In genomic region chr1:2530501-2531361, GRCh38 we compare ENCODE assay signal across 8 cellular contexts. TPM values are rescaled to one million over a fixed set of nuclear protein-coding genes. Genes with fewer than 3 reads are reported as not detected.
DNase-seq lines count a peak whose midpoint lies in the region; ATAC-seq and TF ChIP-seq lines count a peak whose summit lies in the region.

No MANE protein-coding gene starts in this region.

- H3K36me3 ChIP-seq in CD4-positive, CD25-positive, alpha-beta regulatory T cell (ENCODE audit: control insufficient read depth, insufficient read depth, low read length): no peaks in the 10 kb centered on the region
- H3K36me3 ChIP-seq in mucosa of rectum (ENCODE audit: control insufficient read depth in 2 of 2, insufficient read depth in 2 of 2, low read length in 2 of 2) (no peaks in the 10 kb centered on the region), OCI-LY7 (ENCODE audit: insufficient read depth, low read length) (no peaks in the 10 kb centered on the region)

- no peak overlapping the region for H3K23ac ChIP-seq in H9 (ENCODE audit: insufficient read length, low read depth, low read length)

- H3K4me1 ChIP-seq in CD4-positive, CD25-positive, alpha-beta regulatory T cell (ENCODE audit: control insufficient read depth, insufficient read depth, low read length, poor library complexity, severe bottlenecking): peaks cover 35% of the 10 kb centered on the region
- no peaks in the 10 kb centered on the region; the same call in 1 of the 2 replicates for H3K4me1 ChIP-seq in H9 (ENCODE audit: insufficient read depth, low read length)
- H3K4me1 ChIP-seq in mucosa of rectum (ENCODE audit: control insufficient read depth in 2 of 2, insufficient read depth in 2 of 2, low read length in 2 of 2): peaks cover 40 to 42% of the 10 kb centered on the region in 2 donors
- peaks cover 6% of the 10 kb centered on the region for H3K4me1 ChIP-seq in OCI-LY7 (ENCODE audit: insufficient read depth, low read length, poor library complexity, severe bottlenecking)

- intact Hi-C loops in OCI-LY7 (cut with micrococcal nuclease; ENCODE audit: unreplicated experiment): no loop called here
- intact Hi-C loops in activated CD4-positive, alpha-beta memory T cell treated with anti-CD3 and anti-CD28 coated beads for 36 hours (cut with micrococcal nuclease): no loop called here

- H3K27ac Mint-ChIP-seq in CD4-positive, CD25-positive, alpha-beta regulatory T cell: no peak overlapping the region
- H3K27ac Mint-ChIP-seq in H9 (no peak overlapping the region), glutamatergic neuron (ENCODE audit: unreplicated experiment) (no peak overlapping the region)
- no peak overlapping the region for H3K27ac Mint-ChIP-seq in activated CD4-positive, alpha-beta memory T cell treated with anti-CD3 and anti-CD28 coated beads for 36 hours

- H3K79me2 ChIP-seq in H9 (ENCODE audit: insufficient read depth, low read length) (no peaks in the 10 kb centered on the region), OCI-LY7 (ENCODE audit: insufficient read depth, low read depth, low read length) (peaks cover 3% of the 10 kb centered on the region)

- no peak overlapping the region for H2AFZ ChIP-seq in H9 (ENCODE audit: low read length)
- H2AFZ ChIP-seq in OCI-LY7 (ENCODE audit: low read length): no peak overlapping the region

- no peak overlapping the region for H3T11ph ChIP-seq in H9 (ENCODE audit: low read length)

- H3K79me1 ChIP-seq in H9 (ENCODE audit: insufficient read depth, low read depth, low read length, poor library complexity, severe bottlenecking): no peaks in the 10 kb centered on the region

- CTCF ChIA-PET in OCI-LY7 (lab: Charles Lee; ENCODE audit: unreplicated experiment): no interaction called here
- CTCF ChIA-PET in activated CD4-positive, alpha-beta memory T cell treated with anti-CD3 and anti-CD28 coated beads for 36 hours (lab: Charles Lee): interaction anchor here (0.7 to 1.4 kb wide), 3 partner anchors 9 to 23 kb away, joined by 3 to 5 read pairs (median 3); no protein-coding TSS in a partner anchor

- no peak for ATAC-seq in CD4-positive, CD25-positive, alpha-beta regulatory T cell (ENCODE audit: low read depth in 2 of 2)

- H3K56ac ChIP-seq in H9 (ENCODE audit: insufficient read length, low read depth, low read length): no peak overlapping the region

- DNase-seq in CD4-positive, CD25-positive, alpha-beta regulatory T cell: no peak
- no peak for DNase-seq in H9
- DNase-seq in anterior cingulate cortex (lab: John Stamatoyannopoulos, UW): peak in 46 of 58 donors; percentile 16 to 81 (median 52)
- no peak for DNase-seq in OCI-LY7 (ENCODE audit: low spot score)
- no peak for DNase-seq in glutamatergic neuron
- no peak for DNase-seq in activated CD4-positive, alpha-beta memory T cell treated with anti-CD3 and anti-CD28 coated beads for 36 hours
- no peak for DNase-seq in stimulated activated CD8-positive, alpha-beta memory T cell treated with anti-CD3 and anti-CD28 coated beads, Interleukin-4, amount 100 ng/mL, for 48 hours

- no peak overlapping the region for H3K14ac ChIP-seq in H9 (ENCODE audit: insufficient read depth, low read length)

- no peak overlapping the region for H3K9ac ChIP-seq in H9 (ENCODE audit: extremely low read depth, insufficient read length, low read length)
- H3K9ac ChIP-seq in mucosa of rectum (ENCODE audit: low read depth in 1 of 2, low read length in 2 of 2): no peak overlapping the region

- H4K91ac ChIP-seq in H9 (ENCODE audit: insufficient read length, low read depth, low read length): no peak overlapping the region

- no peak overlapping the region for H3K4me3 ChIP-seq in CD4-positive, CD25-positive, alpha-beta regulatory T cell (ENCODE audit: low read depth, low read length)
- peak overlapping the region in 1 of 2 donors; percentile 20 for H3K4me3 ChIP-seq in mucosa of rectum (ENCODE audit: low read length in 2 of 2)
- H3K4me3 ChIP-seq in OCI-LY7 (ENCODE audit: low read depth, low read length, poor library complexity, severe bottlenecking): no peak overlapping the region

- H3K9me3 ChIP-seq in CD4-positive, CD25-positive, alpha-beta regulatory T cell (ENCODE audit: control insufficient read depth in 2 of 2, low read length in 2 of 2): no peaks in the 10 kb centered on the region
- H3K9me3 ChIP-seq in H9 (ENCODE audit: control insufficient read depth, low read depth, low read length) (no peaks in the 10 kb centered on the region), mucosa of rectum (ENCODE audit: control insufficient read depth in 2 of 2, low read length in 2 of 2) (no peaks in the 10 kb centered on the region), OCI-LY7 (ENCODE audit: low read length) (no peaks in the 10 kb centered on the region)

- no peak overlapping the region for H2BK12ac ChIP-seq in H9 (ENCODE audit: insufficient read length, low read depth, low read length)

- H2BK20ac ChIP-seq in H9 (ENCODE audit: low read depth, low read length, poor library complexity, severe bottlenecking): no peak overlapping the region

- H3K27me3 ChIP-seq in CD4-positive, CD25-positive, alpha-beta regulatory T cell (ENCODE audit: control insufficient read depth, insufficient read depth, low read length): peaks cover 3% of the 10 kb centered on the region
- H3K27me3 ChIP-seq in H9 (ENCODE audit: insufficient read depth, low read length) (peaks cover 40% of the 10 kb centered on the region; the same call in 1 of the 2 replicates), mucosa of rectum (ENCODE audit: control insufficient read depth in 2 of 2, insufficient read depth in 2 of 2, low read length in 2 of 2) (peaks cover 7 to 14% of the 10 kb centered on the region in 2 donors)

- no peak overlapping the region for H3K27ac ChIP-seq in CD4-positive, CD25-positive, alpha-beta regulatory T cell (ENCODE audit: insufficient read depth, low read length, poor library complexity, severe bottlenecking)
- H3K27ac ChIP-seq in H9 (ENCODE audit: insufficient read length, low read depth, low read length) (no peak overlapping the region), mucosa of rectum (ENCODE audit: low read depth in 2 of 2, low read length in 2 of 2) (peak overlapping the region; percentile 42 to 75), OCI-LY7 (ENCODE audit: low read depth, low read length, poor library complexity, severe bottlenecking) (no peak overlapping the region)

- H3K4ac ChIP-seq in H9 (ENCODE audit: low read depth, low read length): no peak overlapping the region

- TF ChIP-seq CTCF in H9 (conservative IDR thresholded peaks at IDR 0.05) (no peak), OCI-LY7 (conservative IDR thresholded peaks at IDR 0.05; ENCODE audit: low read length) (no peak), glutamatergic neuron (IDR thresholded peaks at IDR 0.05; ENCODE audit: partially characterized antibody, unreplicated experiment) (no peak)

- no peaks in the 10 kb centered on the region for H3K9me3 Mint-ChIP-seq in CD4-positive, CD25-positive, alpha-beta regulatory T cell
- H3K9me3 Mint-ChIP-seq in H9: no peaks in the 10 kb centered on the region; a peak in 1 of 5 replicates
- no peaks in the 10 kb centered on the region for H3K9me3 Mint-ChIP-seq in glutamatergic neuron (ENCODE audit: unreplicated experiment)
- H3K9me3 Mint-ChIP-seq in activated CD4-positive, alpha-beta memory T cell treated with anti-CD3 and anti-CD28 coated beads for 36 hours: no peaks in the 10 kb centered on the region

- H2AK5ac ChIP-seq in H9 (ENCODE audit: insufficient read length, low read length): no peak overlapping the region

- H3K4me3 Mint-ChIP-seq in CD4-positive, CD25-positive, alpha-beta regulatory T cell: peak overlapping the region; percentile 56 to 74 (median 62)
- H3K4me3 Mint-ChIP-seq in H9: no peak overlapping the region; a peak in 1 of 5 replicates
- no peak overlapping the region for H3K4me3 Mint-ChIP-seq in glutamatergic neuron (ENCODE audit: unreplicated experiment)
- no peak overlapping the region for H3K4me3 Mint-ChIP-seq in activated CD4-positive, alpha-beta memory T cell treated with anti-CD3 and anti-CD28 coated beads for 36 hours

- no peak overlapping the region for H2BK15ac ChIP-seq in H9 (ENCODE audit: low read depth, low read length)

- H4K5ac ChIP-seq in H9 (ENCODE audit: insufficient read length, low read depth, low read length): no peak overlapping the region

- peaks cover 53% of the 10 kb centered on the region for H3K27me3 Mint-ChIP-seq in CD4-positive, CD25-positive, alpha-beta regulatory T cell
- peaks cover 87% of the 10 kb centered on the region for H3K27me3 Mint-ChIP-seq in H9 (ENCODE audit: low read depth)
- H3K27me3 Mint-ChIP-seq in glutamatergic neuron (ENCODE audit: unreplicated experiment): peaks cover 17% of the 10 kb centered on the region
- peaks cover 9% of the 10 kb centered on the region for H3K27me3 Mint-ChIP-seq in activated CD4-positive, alpha-beta memory T cell treated with anti-CD3 and anti-CD28 coated beads for 36 hours

- H4K8ac ChIP-seq in H9 (replicated peaks; ENCODE audit: insufficient read length, low read depth, low read length): no peak overlapping the region

- WGBS in H9 (ENCODE audit: extremely low coverage, insufficient read length, low lambda C conversion rate): no CpG with 5 or more reads among the region's 31 CpGs

- POLR2A ChIA-PET in OCI-LY7 (lab: Charles Lee): no interaction called here
- POLR2A ChIA-PET in activated CD4-positive, alpha-beta memory T cell treated with anti-CD3 and anti-CD28 coated beads for 36 hours (lab: Charles Lee): interaction anchor here (1.0 to 3.4 kb wide), 4 partner anchors 14 to 57 kb away, joined by 3 to 16 read pairs (median 4); no protein-coding TSS in a partner anchor

- H2BK120ac ChIP-seq in H9 (ENCODE audit: low read depth, low read length, poor library complexity, severe bottlenecking): no peak overlapping the region

- H4K20me1 ChIP-seq in H9 (ENCODE audit: control insufficient read depth, insufficient read depth, insufficient read length) (peaks cover 3% of the 10 kb centered on the region), OCI-LY7 (ENCODE audit: insufficient read depth, low read length) (peaks cover under 1% of the 10 kb centered on the region; the same call in 1 of the 2 replicates)

- no peaks in the 10 kb centered on the region for H3K9me2 ChIP-seq in OCI-LY7 (ENCODE audit: insufficient read depth, low read length)

- H2BK5ac ChIP-seq in H9 (ENCODE audit: insufficient read length, low read length): no peak overlapping the region

- no peak overlapping the region for H3K18ac ChIP-seq in H9 (ENCODE audit: insufficient read length, low read depth, low read length)

- H3K36me3 Mint-ChIP-seq in CD4-positive, CD25-positive, alpha-beta regulatory T cell: no peaks in the 10 kb centered on the region
- no peaks in the 10 kb centered on the region; a peak in 1 of 7 replicates for H3K36me3 Mint-ChIP-seq in H9 (ENCODE audit: insufficient read depth in 1 of 3, low read depth in 3 of 3)
- H3K36me3 Mint-ChIP-seq in glutamatergic neuron (ENCODE audit: unreplicated experiment): no peaks in the 10 kb centered on the region
- no peaks in the 10 kb centered on the region for H3K36me3 Mint-ChIP-seq in activated CD4-positive, alpha-beta memory T cell treated with anti-CD3 and anti-CD28 coated beads for 36 hours

- peaks cover 0 to 28% (median 5%) of the 10 kb centered on the region in 4 donors for H3K4me1 Mint-ChIP-seq in CD4-positive, CD25-positive, alpha-beta regulatory T cell
- H3K4me1 Mint-ChIP-seq in H9: peaks cover 19 to 24% of the 10 kb centered on the region in 2 experiments
- H3K4me1 Mint-ChIP-seq in glutamatergic neuron (ENCODE audit: low read depth, unreplicated experiment): peaks cover 14% of the 10 kb centered on the region
- H3K4me1 Mint-ChIP-seq in activated CD4-positive, alpha-beta memory T cell treated with anti-CD3 and anti-CD28 coated beads for 36 hours (ENCODE audit: low read depth): peaks cover 17% of the 10 kb centered on the region

- H3K4me2 ChIP-seq in H9 (ENCODE audit: insufficient read depth, insufficient read length, low read length): peak overlapping the region; percentile 35
- H3K4me2 ChIP-seq in OCI-LY7 (ENCODE audit: low read length): no peak overlapping the region

- no TSS peak for BruUV-seq in OCI-LY7 (replicated peaks; lab: Mats Ljungman, UMichigan)

- H3K23me2 ChIP-seq in H9 (ENCODE audit: insufficient read length, low read depth, low read length, poor library complexity, severe bottlenecking): peaks cover 6% of the 10 kb centered on the region

RNA-seq across cellular contexts. Expression of gene HES5, which starts 0.7 kb away (rescaled TPM):
- total RNA-seq in CD4-positive, CD25-positive, alpha-beta regulatory T cell: not detected
- not detected for polyA plus RNA-seq in CD4-positive, CD25-positive, alpha-beta regulatory T cell
- total RNA-seq in H9 (2021): not detected in 2 replicates
- total RNA-seq in OCI-LY7 (2014; rRNA removed; shearing (Covaris generic)): not detected in 2 replicates
- total RNA-seq in OCI-LY7 (2022): not detected in 2 replicates
- total RNA-seq in glutamatergic neuron (ENCODE audit: unreplicated experiment): 21.2 TPM
- under 1 TPM in 1 of 2 experiments, not detected in 1; 0.17 TPM for total RNA-seq in activated CD4-positive, alpha-beta memory T cell treated with anti-CD3 and anti-CD28 coated beads for 36 hours

RNA-seq across cellular contexts. Expression of gene PANK4, which starts 4.3 kb away (rescaled TPM):
- total RNA-seq in CD4-positive, CD25-positive, alpha-beta regulatory T cell: 66.6 TPM
- 10 to 100 TPM; 16.8 to 23.7 (median 17.3) TPM for polyA plus RNA-seq in CD4-positive, CD25-positive, alpha-beta regulatory T cell
- total RNA-seq in H9 (2021) (32.2 and 34.8 TPM in 2 replicates), OCI-LY7 (2022) (49.1 and 53.9 TPM in 2 replicates), glutamatergic neuron (ENCODE audit: unreplicated experiment) (58.5 TPM)
- total RNA-seq in OCI-LY7 (2014; rRNA removed; shearing (Covaris generic)): 43.6 and 55.9 TPM in 2 replicates
- 10 to 100 TPM; 42.6 to 45.1 TPM for total RNA-seq in activated CD4-positive, alpha-beta memory T cell treated with anti-CD3 and anti-CD28 coated beads for 36 hours

RNA-seq across cellular contexts. Expression of gene TNFRSF14, which starts 25.4 kb away (rescaled TPM):
- total RNA-seq in CD4-positive, CD25-positive, alpha-beta regulatory T cell: 235 TPM
- 10 to 100 TPM; 57.3 to 75.8 (median 73.8) TPM for polyA plus RNA-seq in CD4-positive, CD25-positive, alpha-beta regulatory T cell
- total RNA-seq in H9 (2021): 0.29 and 0.57 TPM in 2 replicates
- total RNA-seq in OCI-LY7 (2014; rRNA removed; shearing (Covaris generic)): 15.0 and 18.5 TPM in 2 replicates
- total RNA-seq in OCI-LY7 (2022): 15.7 and 18.9 TPM in 2 replicates
- total RNA-seq in glutamatergic neuron (ENCODE audit: unreplicated experiment): 1.2 TPM
- 100 to 1,000 TPM; 145 to 152 TPM for total RNA-seq in activated CD4-positive, alpha-beta memory T cell treated with anti-CD3 and anti-CD28 coated beads for 36 hours

RNA-seq across cellular contexts. Expression of gene PLCH2, which starts 54.6 kb away (rescaled TPM):
- 43.4 TPM for total RNA-seq in CD4-positive, CD25-positive, alpha-beta regulatory T cell
- 1 to 10 TPM in 3 of 4 donors, under 1 TPM in 1; 0.35 to 2.8 (median 1.1) TPM for polyA plus RNA-seq in CD4-positive, CD25-positive, alpha-beta regulatory T cell
- total RNA-seq in H9 (2021) (0.09 and 0.18 TPM in 2 replicates), OCI-LY7 (2022) (1.0 and 1.4 TPM in 2 replicates), glutamatergic neuron (ENCODE audit: unreplicated experiment) (61.4 TPM)
- total RNA-seq in OCI-LY7 (2014; rRNA removed; shearing (Covaris generic)): 1.8 and 2.2 TPM in 2 replicates
- 10 to 100 TPM in 1 of 2 experiments, 1 to 10 TPM in 1; 8.9 to 10.3 TPM for total RNA-seq in activated CD4-positive, alpha-beta memory T cell treated with anti-CD3 and anti-CD28 coated beads for 36 hours

RNA-seq across cellular contexts. Expression of gene PRXL2B, which starts 55.8 kb away (rescaled TPM):
- total RNA-seq in CD4-positive, CD25-positive, alpha-beta regulatory T cell: 24.5 TPM
- polyA plus RNA-seq in CD4-positive, CD25-positive, alpha-beta regulatory T cell: 10 to 100 TPM; 24.7 to 31.1 (median 27.2) TPM
- total RNA-seq in H9 (2021): 40.7 and 49.6 TPM in 2 replicates
- total RNA-seq in OCI-LY7 (2014; rRNA removed; shearing (Covaris generic)): 7.0 and 10.4 TPM in 2 replicates
- total RNA-seq in OCI-LY7 (2022): 4.8 and 5.2 TPM in 2 replicates
- total RNA-seq in glutamatergic neuron (ENCODE audit: unreplicated experiment): 46.1 TPM
- 10 to 100 TPM; 28.2 to 34.6 TPM for total RNA-seq in activated CD4-positive, alpha-beta memory T cell treated with anti-CD3 and anti-CD28 coated beads for 36 hours

Comparison
In these comparisons a context has a peak if more than half of its experiments do, and no peak if none do; other contexts are left out.
1. DNase-seq: peak in anterior cingulate cortex (46 of 58); none in CD4-positive, CD25-positive, alpha-beta regulatory T cell (0 of 3), H9 (single experiment), OCI-LY7 (single experiment), glutamatergic neuron (single experiment), activated CD4-positive, alpha-beta memory T cell treated with anti-CD3 and anti-CD28 coated beads for 36 hours (single experiment) and stimulated activated CD8-positive, alpha-beta memory T cell treated with anti-CD3 and anti-CD28 coated beads, Interleukin-4, amount 100 ng/mL, for 48 hours (single experiment).
2. H3K27ac ChIP-seq: peak in mucosa of rectum (2 of 2); none in CD4-positive, CD25-positive, alpha-beta regulatory T cell (single experiment), H9 (single experiment) and OCI-LY7 (single experiment).
3. H3K4me3 Mint-ChIP-seq: peak in CD4-positive, CD25-positive, alpha-beta regulatory T cell (4 of 4); none in H9 (0 of 2), glutamatergic neuron (single experiment) and activated CD4-positive, alpha-beta memory T cell treated with anti-CD3 and anti-CD28 coated beads for 36 hours (single experiment).
4. RNA of gene HES5, which starts 0.7 kb away (total RNA-seq): 21.2 TPM in glutamatergic neuron (single experiment); 0.17 TPM in activated CD4-positive, alpha-beta memory T cell treated with anti-CD3 and anti-CD28 coated beads for 36 hours, not detected in H9, not detected in CD4-positive, CD25-positive, alpha-beta regulatory T cell (single experiment) and not detected in OCI-LY7; every median in the first group is over 10 times any median in the second.
5. RNA of gene TNFRSF14, which starts 25.4 kb away (total RNA-seq): 235 TPM in CD4-positive, CD25-positive, alpha-beta regulatory T cell (single experiment) and 145 to 152 TPM in activated CD4-positive, alpha-beta memory T cell treated with anti-CD3 and anti-CD28 coated beads for 36 hours; 15.0 to 18.9 TPM in OCI-LY7, 1.2 TPM in glutamatergic neuron (single experiment) and 0.29 to 0.57 TPM in H9; every median in the first group is over 4 times any median in the second.